Comparison of ENCODE assay signal across 8 cellular contexts in the genomic region with DNA sequence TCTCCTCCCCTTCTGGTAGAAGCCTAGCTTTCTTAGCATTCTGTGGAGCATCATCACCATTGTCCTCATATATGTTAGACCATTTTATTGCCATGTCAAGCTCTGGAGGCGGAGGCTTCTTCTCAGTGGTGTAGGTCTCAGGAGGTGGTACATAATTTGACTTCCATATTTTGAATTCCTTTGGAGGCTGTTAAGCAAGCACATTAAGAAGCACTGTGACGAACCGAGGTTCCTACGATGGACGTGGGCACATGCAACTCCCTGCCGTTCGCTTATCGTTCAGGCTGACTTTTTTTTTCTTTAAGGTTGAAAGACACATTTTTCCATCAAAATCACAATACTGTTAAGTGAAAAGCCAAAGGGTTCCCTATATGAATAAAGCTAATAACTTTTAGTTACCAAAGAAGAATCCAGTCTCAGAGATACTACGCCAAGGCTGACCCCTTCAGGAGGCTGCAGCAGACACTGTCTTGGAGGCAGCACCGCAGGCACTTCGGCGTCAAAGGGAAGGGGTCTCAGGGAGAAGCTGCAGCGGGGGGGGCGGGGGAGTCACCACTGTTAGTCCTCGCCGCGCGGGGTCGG. TPM values are rescaled to one million over a fixed set of nuclear protein-coding genes. Genes with fewer than 3 reads are reported as not detected.
DNase-seq lines count a peak whose midpoint lies in the region; ATAC-seq and TF ChIP-seq lines count a peak whose summit lies in the region.

No MANE protein-coding gene starts in this region.

- H3K79me2 ChIP-seq in fibroblast of lung (ENCODE audit: control insufficient read depth, insufficient read depth, low read length) = peaks cover 24% of the 10 kb centered on the region

- no peak for TF ChIP-seq CTCF in fibroblast of lung (conservative IDR thresholded peaks at IDR 0.05 in 1 of 2, IDR thresholded peaks at IDR 0.05 in 1 of 2; ENCODE audit: low read depth in 1 of 2, low read length in 2 of 2)

- no peak overlapping the region for H2AFZ ChIP-seq in fibroblast of lung (ENCODE audit: low read length)

- ATAC-seq in HG02571 (IDR thresholded peaks at IDR 0.05; ENCODE audit: unreplicated experiment) = no peak

- no peaks in the 10 kb centered on the region for H3K27me3 ChIP-seq in SJCRH30
- H3K27me3 ChIP-seq in fibroblast of lung (ENCODE audit: control insufficient read depth, insufficient read depth, low read length) = no peaks in the 10 kb centered on the region
- no peaks in the 10 kb centered on the region for H3K27me3 ChIP-seq in rectal smooth muscle tissue (ENCODE audit: control insufficient read depth, insufficient read depth, low read length)

- peak overlapping the region; percentile 100 for H3K4me2 ChIP-seq in fibroblast of lung (ENCODE audit: extremely low read depth, insufficient read depth, low read length)

- peaks cover 2% of the 10 kb centered on the region for H4K20me1 ChIP-seq in fibroblast of lung (ENCODE audit: control insufficient read depth, extremely low read depth, insufficient read depth, low read length)

- peaks cover 24% of the 10 kb centered on the region for H3K36me3 ChIP-seq in SJCRH30
- peaks cover 2% of the 10 kb centered on the region for H3K36me3 ChIP-seq in fibroblast of lung (ENCODE audit: control insufficient read depth, insufficient read depth, low read length)
- no peaks in the 10 kb centered on the region for H3K36me3 ChIP-seq in rectal smooth muscle tissue (ENCODE audit: control insufficient read depth, insufficient read depth, low read length)

- DNase-seq in GM03348 (ENCODE audit: low spot score) = peak; percentile 51
- no peak for DNase-seq in SJCRH30
- DNase-seq in fibroblast of lung (ENCODE audit: low read depth in 2 of 2) = peak in 1 of 2 donors; percentile 21
- DNase-seq in NCI-H2107 (lab: John Stamatoyannopoulos, UW) = no peak
- DNase-seq in islet precursor cell = no peak
- no peak for DNase-seq in superior temporal gyrus (ENCODE audit: extremely low spot score)

- peak overlapping the region; percentile 81 for H3K4me3 ChIP-seq in SJCRH30
- H3K4me3 ChIP-seq in fibroblast of lung (replicated peaks in 1 of 4; ENCODE audit: control extremely low read depth in 1 of 4, insufficient read depth in 1 of 4, low read depth in 3 of 4, low read length in 4 of 4) = peak overlapping the region; percentile 70 to 94 (median 91)
- peak overlapping the region; percentile 95 for H3K4me3 ChIP-seq in rectal smooth muscle tissue (ENCODE audit: low read length)

- H3K27ac ChIP-seq in SJCRH30 (peak overlapping the region; percentile 46), fibroblast of lung (ENCODE audit: insufficient read depth, low read length) (peak overlapping the region; percentile 91), rectal smooth muscle tissue (ENCODE audit: low read depth, low read length) (no peak overlapping the region)

- H3K9ac ChIP-seq in fibroblast of lung (ENCODE audit: insufficient read depth, low read length) (peak overlapping the region; percentile 94), rectal smooth muscle tissue (ENCODE audit: low read length) (no peak overlapping the region)

- H3K4me1 ChIP-seq in SJCRH30 = peaks cover 4% of the 10 kb centered on the region; the same call in 1 of the 2 replicates
- peaks cover 7% of the 10 kb centered on the region for H3K4me1 ChIP-seq in fibroblast of lung (ENCODE audit: control insufficient read depth, extremely low read depth, insufficient read depth, low read length)
- H3K4me1 ChIP-seq in rectal smooth muscle tissue (ENCODE audit: control insufficient read depth, insufficient read depth, low read length) = peaks cover 5% of the 10 kb centered on the region

- H3K9me3 ChIP-seq in SJCRH30 (replicated peaks) = peaks cover 8% of the 10 kb centered on the region; the same call in 1 of the 2 replicates
- no peaks in the 10 kb centered on the region for H3K9me3 ChIP-seq in fibroblast of lung (ENCODE audit: control insufficient read depth, insufficient read depth, low read depth, low read length)

RNA-seq across cellular contexts. Expression of a gene that starts 0.8 kb away (rescaled TPM):
- 21.7 and 25.8 TPM in 2 replicates for total RNA-seq in SJCRH30 (2014; rRNA removed; shearing (Covaris generic))
- 10.0 and 11.4 TPM in 2 replicates for total RNA-seq in fibroblast of lung
- polyA plus RNA-seq in fibroblast of lung = 16.4 and 24.7 TPM in 2 replicates
- polyA plus RNA-seq in fibroblast of lung (2012) = 17.1 and 25.7 TPM in 2 replicates
- 3.0 and 26.7 TPM in 2 replicates for polyA minus RNA-seq in fibroblast of lung (ENCODE audit: low replicate concordance)

RNA-seq across cellular contexts. Expression of a gene that starts 17.8 kb away (rescaled TPM):
- total RNA-seq in SJCRH30 (2014; rRNA removed; shearing (Covaris generic)) = 24.9 and 26.6 TPM in 2 replicates
- 21.3 and 30.2 TPM in 2 replicates for total RNA-seq in fibroblast of lung
- polyA plus RNA-seq in fibroblast of lung = 18.8 and 20.1 TPM in 2 replicates
- polyA plus RNA-seq in fibroblast of lung (2012) = 20.1 and 20.2 TPM in 2 replicates
- 13.4 and 17.8 TPM in 2 replicates for polyA minus RNA-seq in fibroblast of lung (ENCODE audit: low replicate concordance)

RNA-seq across cellular contexts. Expression of a gene that starts 57.8 kb away (rescaled TPM):
- total RNA-seq in SJCRH30 (2014; rRNA removed; shearing (Covaris generic)) = 5.2 and 6.7 TPM in 2 replicates
- 7.4 TPM in 2 replicates for total RNA-seq in fibroblast of lung
- 2.9 and 3.6 TPM in 2 replicates for polyA plus RNA-seq in fibroblast of lung
- polyA plus RNA-seq in fibroblast of lung (2012) = 1.3 and 1.8 TPM in 2 replicates
- polyA minus RNA-seq in fibroblast of lung (ENCODE audit: low replicate concordance) = 2.6 and 4.5 TPM in 2 replicates
